Comparison of ENCODE assay signal across 9 cellular contexts in the genomic region with DNA sequence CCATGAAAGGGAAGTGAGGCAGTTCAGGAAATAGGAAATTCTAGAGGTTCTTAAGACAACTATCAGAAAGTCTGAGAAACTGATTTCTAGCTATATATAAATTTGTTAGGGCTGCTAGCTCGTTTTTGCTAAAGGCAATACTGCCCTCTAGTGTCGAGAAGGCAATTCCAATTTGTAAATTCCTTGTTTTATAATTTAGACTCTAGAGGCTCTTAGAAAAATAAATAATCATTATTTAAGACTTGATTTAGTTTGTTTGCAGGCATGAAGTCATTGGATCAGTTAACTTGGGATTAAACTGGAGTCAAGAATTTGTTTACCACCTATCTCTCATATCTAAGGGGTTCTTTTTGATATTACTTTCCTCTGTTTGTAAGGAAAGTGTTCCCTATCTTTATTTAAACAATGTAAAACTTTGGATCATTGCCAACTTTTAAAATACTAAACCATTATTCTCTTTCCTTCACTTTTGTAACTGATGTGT.
A peak's percentile ranks its signal among the peaks of the same experiment; 100 is the strongest.
DNase-seq lines count a peak whose midpoint lies in the region; ATAC-seq, FAIRE-seq and TF ChIP-seq lines count a peak whose summit lies in the region.
"Had no signal": no experiment of that assay in that cellular context is flagged by ENCODE, and none has a peak within 500 bp of the region (broad histone marks: within the 10 kb centered on the region; RNA-seq: fewer than 3 reads in every experiment).

No MANE protein-coding gene starts in this region.

- peaks cover 22% of the 10 kb centered on the region for H3K4me1 ChIP-seq in endothelial cell of umbilical vein (ENCODE audit: control insufficient read depth, extremely low read depth, insufficient read depth, low read length)

- H3K4me2 ChIP-seq in endothelial cell of umbilical vein (ENCODE audit: insufficient read depth, low read length), result peak overlapping the region; percentile 43

- no peak overlapping the region for H3K4me3 ChIP-seq in endothelial cell of umbilical vein (replicated peaks in 1 of 3; ENCODE audit: insufficient read depth in 1 of 3, low read depth in 1 of 3, low read length in 3 of 3)
- no peak overlapping the region for H3K4me3 ChIP-seq in H7 (ENCODE audit: insufficient read depth, low read depth, low read length)

- TF ChIP-seq CTCF in CD14-positive monocyte (IDR thresholded peaks at IDR 0.05) (peak; percentile 78), endothelial cell of umbilical vein (IDR thresholded peaks at IDR 0.05; ENCODE audit: extremely low read depth in 1 of 2, insufficient read depth in 1 of 2, low read depth in 1 of 2, low read length in 2 of 2) (peak; percentile 37 to 44)

- no peaks in the 10 kb centered on the region for H3K27me3 Mint-ChIP-seq in CD14-positive monocyte (ENCODE audit: low read depth in 3 of 3)
- no peaks in the 10 kb centered on the region for H3K27me3 Mint-ChIP-seq in naive thymus-derived CD8-positive, alpha-beta T cell

- H3K36me3 Mint-ChIP-seq in CD14-positive monocyte, result peaks cover 14% of the 10 kb centered on the region in 2 donors
- H3K36me3 Mint-ChIP-seq in naive thymus-derived CD8-positive, alpha-beta T cell, result peaks cover 0 to 17% (median 2%) of the 10 kb centered on the region in 3 donors

- DNase-seq in CD14-positive monocyte (ENCODE audit: low spot score) (no peak), GM18507 (ENCODE audit: extremely low spot score, insufficient read length, low read depth) (no peak), NCI-H2029 (lab: John Stamatoyannopoulos, UW) (peak; percentile 49), T-helper 9 cell (peak; percentile 5), endothelial cell of umbilical vein (ENCODE audit: low read depth, low spot score) (peak; percentile 91), H7 (no peak)
- DNase-seq in naive thymus-derived CD8-positive, alpha-beta T cell, result peak in 8 of 10 donors; percentile 12 to 64 (median 46)
- DNase-seq: right cardiac atrium had no signal

- no peaks in the 10 kb centered on the region for H4K20me1 ChIP-seq in endothelial cell of umbilical vein (replicated peaks; ENCODE audit: control insufficient read depth, extremely low read depth, insufficient read depth, low read length)

- no peaks in the 10 kb centered on the region for H3K9me3 Mint-ChIP-seq in CD14-positive monocyte
- H3K9me3 Mint-ChIP-seq in naive thymus-derived CD8-positive, alpha-beta T cell, result no peaks in the 10 kb centered on the region

- no peak overlapping the region for H3K27ac Mint-ChIP-seq in CD14-positive monocyte
- no peak overlapping the region for H3K27ac Mint-ChIP-seq in naive thymus-derived CD8-positive, alpha-beta T cell

- H3K4me1 Mint-ChIP-seq in CD14-positive monocyte, result peaks cover 20% of the 10 kb centered on the region
- H3K4me1 Mint-ChIP-seq in naive thymus-derived CD8-positive, alpha-beta T cell, result no peaks in the 10 kb centered on the region

- no peaks in the 10 kb centered on the region for H3K27me3 ChIP-seq in endothelial cell of umbilical vein (ENCODE audit: control insufficient read depth in 2 of 2, insufficient read depth in 2 of 2, low read length in 2 of 2)
- H3K27me3 ChIP-seq in H7 (ENCODE audit: control insufficient read depth, insufficient read depth, low read length), result no peaks in the 10 kb centered on the region

- H3K27ac ChIP-seq in endothelial cell of umbilical vein (ENCODE audit: insufficient read depth, low read depth, low read length), result no peak overlapping the region

- H3K9me3 ChIP-seq in endothelial cell of umbilical vein (replicated peaks; ENCODE audit: control insufficient read depth, insufficient read depth, low read length), result no peaks in the 10 kb centered on the region

- no peak overlapping the region for H3K4me3 Mint-ChIP-seq in CD14-positive monocyte
- H3K4me3 Mint-ChIP-seq in naive thymus-derived CD8-positive, alpha-beta T cell, result no peak overlapping the region

- POLR2A ChIA-PET in endothelial cell of umbilical vein (lab: Charles Lee), result no interaction called here
- POLR2A ChIA-PET in naive thymus-derived CD8-positive, alpha-beta T cell (lab: Charles Lee), result no interaction called here

- intact Hi-C loops in CD14-positive monocyte (cut with micrococcal nuclease), result loop anchor here (5.0 kb wide), 1 partner anchor 829 kb away; no protein-coding TSS in a partner anchor
- intact Hi-C loops in endothelial cell of umbilical vein (cut with micrococcal nuclease), result loop anchor here (1.0 to 2.0 kb wide), 7 partner anchors 66 to 1177 kb away; partner anchors contain the start of gene ACVR2A

- no peak overlapping the region for H3K9ac ChIP-seq in endothelial cell of umbilical vein (replicated peaks; ENCODE audit: extremely low read depth, insufficient read depth, low read length)

- CTCF ChIA-PET in endothelial cell of umbilical vein (lab: Charles Lee), result interaction anchor here (0.5 to 6.0 kb wide), 48 partner anchors 10 to 1388 kb away, joined by 3 to 151 read pairs (median 4); partner anchors contain the start of gene ACVR2A

- peak; percentile 74 for FAIRE-seq in GM18507 (lab: Jason Lieb, UNC)
- FAIRE-seq in endothelial cell of umbilical vein (lab: Jason Lieb, UNC), result peak; percentile 26

- no peaks in the 10 kb centered on the region for H3K9me1 ChIP-seq in endothelial cell of umbilical vein (replicated peaks; ENCODE audit: control insufficient read depth, extremely low read depth, insufficient read depth, low read length)

- no peaks in the 10 kb centered on the region for H3K79me2 ChIP-seq in endothelial cell of umbilical vein (ENCODE audit: control insufficient read depth, insufficient read depth, low read length)

- no TSS peak for BruUV-seq in endothelial cell of umbilical vein (replicated peaks; lab: Mats Ljungman, UMichigan)

- no peak for TF ChIP-seq POLR2A in endothelial cell of umbilical vein (IDR thresholded peaks at IDR 0.05; ENCODE audit: low read depth, low read length)

- dilution Hi-C loops in endothelial cell of umbilical vein (cut with MboI; ENCODE audit: extremely low pct_ligation_motif_present, low sequenced_read_pairs), result no loop called here

- no peaks in the 10 kb centered on the region for H3K36me3 ChIP-seq in endothelial cell of umbilical vein (ENCODE audit: control insufficient read depth in 2 of 2, extremely low read depth in 1 of 2, insufficient read depth in 2 of 2, low read length in 2 of 2)
- no peaks in the 10 kb centered on the region for H3K36me3 ChIP-seq in H7 (replicated peaks; ENCODE audit: control insufficient read depth, insufficient read depth, low read length)

- H2AFZ ChIP-seq in endothelial cell of umbilical vein (ENCODE audit: low read depth, low read length), result no peak overlapping the region

- no peak for ATAC-seq in naive thymus-derived CD8-positive, alpha-beta T cell
- ATAC-seq in HG03095 (IDR thresholded peaks at IDR 0.05; ENCODE audit: unreplicated experiment), result no peak

TF ChIP-seq in endothelial cell of umbilical vein, 7 proteins besides CTCF, POLR2A, EP300 and RAD21:
- TF ChIP-seq JUN (IDR thresholded peaks at IDR 0.05; ENCODE audit: borderline replicate concordance, insufficient read depth, insufficient read length, low read depth) (no peak), FOS (IDR thresholded peaks at IDR 0.05; ENCODE audit: borderline replicate concordance, insufficient read depth, low read length) (no peak), POLR2AphosphoS5 (IDR thresholded peaks at IDR 0.05; ENCODE audit: insufficient read depth, low read depth, low read length) (no peak), GATA2 (IDR thresholded peaks at IDR 0.05; ENCODE audit: insufficient read depth, insufficient read length, low read depth, low read length) (no peak)

Comparison
In these comparisons a context has a peak if more than half of its experiments do, and no peak if none do; other contexts are left out.
1. DNase-seq: peak in NCI-H2029 (single experiment), T-helper 9 cell (single experiment), endothelial cell of umbilical vein (single experiment) and naive thymus-derived CD8-positive, alpha-beta T cell (8 of 10); none in CD14-positive monocyte (single experiment), GM18507 (single experiment) and H7 (single experiment).